ENCODE assay signal across 1 cellular context in genomic region chr10:21524131-21524525, GRCh38.
TF ChIP-seq lines count a peak whose summit lies in the region.

No MANE protein-coding gene starts in this region.

TF ChIP-seq in endothelial cell of umbilical vein, 7 proteins besides CTCF, POLR2A, EP300 and RAD21 (continued from another document):
- TF ChIP-seq JUN (IDR thresholded peaks at IDR 0.05; ENCODE audit: borderline replicate concordance, insufficient read depth, insufficient read length, low read depth): no peak
